8 cellular contexts compared by ENCODE assay signal in genomic region chr2:215015421-215015820, GRCh38.
"Had no signal": no experiment of that assay in that cellular context is flagged by ENCODE, and none has a peak within 500 bp of the region (broad histone marks: within the 10 kb centered on the region; RNA-seq: fewer than 3 reads in every experiment).

No MANE protein-coding gene starts in this region.

- DNase-seq: GM23248, GOT3, H7, HFFc6 had no signal

- H3K4me3 ChIP-seq: GM23248, HAP-1 had no signal

- H2AFZ ChIP-seq: GM23248 had no signal

- ATAC-seq: HCT116, HepG2 had no signal

- FAIRE-seq: HepG2 had no signal

- H3K36me3 ChIP-seq: HAP-1 had no signal

- H3K27ac ChIP-seq: GM23248, HL-60 had no signal

- H3K9me3 ChIP-seq: HAP-1 had no signal

- H3K9ac ChIP-seq: GM23248 had no signal

- H3K4me1 ChIP-seq: HAP-1 had no signal
